22 cellular contexts compared by ENCODE assay signal in the genomic region with DNA sequence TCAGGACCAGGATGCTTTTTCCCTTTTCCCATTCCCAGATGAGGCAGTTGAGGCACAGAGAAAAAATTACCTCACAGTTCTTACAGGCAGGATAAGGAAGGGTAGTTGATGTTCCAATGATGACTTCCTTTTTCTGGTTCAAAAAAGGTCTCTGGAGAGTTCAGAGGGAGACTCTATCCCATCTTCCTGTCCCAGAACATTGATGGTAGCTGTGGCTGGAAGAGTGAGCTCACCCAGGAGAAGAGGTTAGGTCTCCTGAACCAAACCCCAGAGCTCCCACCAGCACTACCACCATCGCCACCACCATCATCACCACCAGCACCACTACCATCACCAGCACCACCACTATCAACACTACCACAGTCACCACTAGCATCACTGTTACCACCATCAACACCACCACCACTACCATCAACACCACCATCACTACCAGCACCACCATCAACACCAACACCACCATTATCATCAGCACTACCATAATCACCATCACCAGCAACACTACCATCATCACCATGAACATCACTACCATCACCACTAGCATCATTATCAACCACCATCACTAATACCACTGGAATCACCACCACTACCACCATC.
DNase-seq lines count a peak whose midpoint lies in the region; ATAC-seq, FAIRE-seq and TF ChIP-seq lines count a peak whose summit lies in the region.
"Had no signal": no experiment of that assay in that cellular context is flagged by ENCODE, and none has a peak within 500 bp of the region (broad histone marks: within the 10 kb centered on the region; RNA-seq: fewer than 3 reads in every experiment).

No MANE protein-coding gene starts in this region.

- H2AFZ ChIP-seq in osteoblast (ENCODE audit: low read length), result no peak overlapping the region
- H2AFZ ChIP-seq in neural progenitor cell (replicated peaks), result no peak overlapping the region
- H2AFZ ChIP-seq: GM23248 had no signal

- H3K4me1 Mint-ChIP-seq in activated T-cell treated with anti-CD3 and anti-CD28 coated beads, Interleukin-2, amount 50 U/mL, for 24 hours (ENCODE audit: low read depth), result peaks cover 20% of the 10 kb centered on the region
- H3K4me1 Mint-ChIP-seq in activated T-cell treated with anti-CD3 and anti-CD28 coated beads, Interleukin-2, amount 50 U/mL, for 72 hours (ENCODE audit: low read depth), result peaks cover 12% of the 10 kb centered on the region
- peaks cover 53% of the 10 kb centered on the region for H3K4me1 Mint-ChIP-seq in activated naive CD8-positive, alpha-beta T cell treated with anti-CD3 and anti-CD28 coated beads, Interleukin-2, amount 10 ng/mL, durations not matched to agents 7 days and 5 days
- H3K4me1 Mint-ChIP-seq in neural progenitor cell, result no peaks in the 10 kb centered on the region
- H3K4me1 Mint-ChIP-seq in stimulated activated naive CD8-positive, alpha-beta T cell treated with anti-CD3 and anti-CD28 coated beads, Interleukin-15, amount 100 ng/mL, for 72 hours, result peaks cover 27% of the 10 kb centered on the region

- TF ChIP-seq CTCF in osteoblast (IDR thresholded peaks at IDR 0.05; ENCODE audit: extremely low read depth, low read depth, low read length) (no peak), neural progenitor cell (IDR thresholded peaks at IDR 0.05) (no peak)

- POLR2A ChIA-PET in activated naive CD8-positive, alpha-beta T cell treated with anti-CD3 and anti-CD28 coated beads, Interleukin-2, amount 10 ng/mL, durations not matched to agents 7 days and 5 days (lab: Charles Lee), result interaction anchor here (1.4 to 7.7 kb wide), 6 partner anchors 39 to 107 kb away, joined by 5 to 154 read pairs (median 19); a partner anchor contains a TSS

- H3K9me3 Mint-ChIP-seq in activated T-cell treated with anti-CD3 and anti-CD28 coated beads, Interleukin-2, amount 50 U/mL, for 24 hours, result no peaks in the 10 kb centered on the region
- H3K9me3 Mint-ChIP-seq in activated T-cell treated with anti-CD3 and anti-CD28 coated beads, Interleukin-2, amount 50 U/mL, for 72 hours, result no peaks in the 10 kb centered on the region
- no peaks in the 10 kb centered on the region for H3K9me3 Mint-ChIP-seq in activated naive CD8-positive, alpha-beta T cell treated with anti-CD3 and anti-CD28 coated beads, Interleukin-2, amount 10 ng/mL, durations not matched to agents 7 days and 5 days
- no peaks in the 10 kb centered on the region for H3K9me3 Mint-ChIP-seq in neural progenitor cell
- H3K9me3 Mint-ChIP-seq in stimulated activated naive CD8-positive, alpha-beta T cell treated with anti-CD3 and anti-CD28 coated beads, Interleukin-15, amount 100 ng/mL, for 72 hours, result no peaks in the 10 kb centered on the region
- H3K9me3 Mint-ChIP-seq: CD4-positive, alpha-beta T cell had no signal

- H3K27ac Mint-ChIP-seq in activated T-cell treated with anti-CD3 and anti-CD28 coated beads, Interleukin-2, amount 50 U/mL, for 24 hours, result peak overlapping the region; percentile 96
- no peak overlapping the region for H3K27ac Mint-ChIP-seq in activated T-cell treated with anti-CD3 and anti-CD28 coated beads, Interleukin-2, amount 50 U/mL, for 72 hours
- H3K27ac Mint-ChIP-seq in activated naive CD8-positive, alpha-beta T cell treated with anti-CD3 and anti-CD28 coated beads, Interleukin-2, amount 10 ng/mL, durations not matched to agents 7 days and 5 days, result no peak overlapping the region
- H3K27ac Mint-ChIP-seq in neural progenitor cell, result no peak overlapping the region
- H3K27ac Mint-ChIP-seq in stimulated activated naive CD8-positive, alpha-beta T cell treated with anti-CD3 and anti-CD28 coated beads, Interleukin-15, amount 100 ng/mL, for 72 hours, result peak overlapping the region in 1 of 2 donors; percentile 84
- H3K27ac Mint-ChIP-seq: B cell had no signal

- H3K4me3 ChIP-seq in osteoblast (ENCODE audit: insufficient read depth, low read length) (no peak overlapping the region), neural progenitor cell (no peak overlapping the region)
- H3K4me3 ChIP-seq: GM23248 had no signal

- H3K79me2 ChIP-seq in osteoblast (ENCODE audit: insufficient read depth, low read length) (no peaks in the 10 kb centered on the region), neural progenitor cell (ENCODE audit: low read depth) (no peaks in the 10 kb centered on the region)

- H3K36me3 ChIP-seq in osteoblast (ENCODE audit: insufficient read depth, low read length) (no peaks in the 10 kb centered on the region), neural progenitor cell (no peaks in the 10 kb centered on the region)

- no peak overlapping the region for H3K9ac ChIP-seq in neural progenitor cell
- H3K9ac ChIP-seq: GM23248, SK-N-SH had no signal

- H3K36me3 Mint-ChIP-seq in activated T-cell treated with anti-CD3 and anti-CD28 coated beads, Interleukin-2, amount 50 U/mL, for 24 hours (ENCODE audit: low read depth), result peaks cover 2% of the 10 kb centered on the region
- peaks cover 2 to 7% of the 10 kb centered on the region in 2 donors for H3K36me3 Mint-ChIP-seq in activated T-cell treated with anti-CD3 and anti-CD28 coated beads, Interleukin-2, amount 50 U/mL, for 72 hours (ENCODE audit: insufficient read depth in 2 of 2)
- no peaks in the 10 kb centered on the region for H3K36me3 Mint-ChIP-seq in activated naive CD8-positive, alpha-beta T cell treated with anti-CD3 and anti-CD28 coated beads, Interleukin-2, amount 10 ng/mL, durations not matched to agents 7 days and 5 days
- no peaks in the 10 kb centered on the region for H3K36me3 Mint-ChIP-seq in neural progenitor cell

- H3K27me3 Mint-ChIP-seq in activated T-cell treated with anti-CD3 and anti-CD28 coated beads, Interleukin-2, amount 50 U/mL, for 24 hours, result no peaks in the 10 kb centered on the region
- H3K27me3 Mint-ChIP-seq in activated T-cell treated with anti-CD3 and anti-CD28 coated beads, Interleukin-2, amount 50 U/mL, for 72 hours (ENCODE audit: low read depth), result peaks cover under 1% of the 10 kb centered on the region
- no peaks in the 10 kb centered on the region for H3K27me3 Mint-ChIP-seq in activated naive CD8-positive, alpha-beta T cell treated with anti-CD3 and anti-CD28 coated beads, Interleukin-2, amount 10 ng/mL, durations not matched to agents 7 days and 5 days
- H3K27me3 Mint-ChIP-seq in neural progenitor cell (ENCODE audit: insufficient read depth, low read depth), result peaks cover 7% of the 10 kb centered on the region
- H3K27me3 Mint-ChIP-seq in stimulated activated naive CD8-positive, alpha-beta T cell treated with anti-CD3 and anti-CD28 coated beads, Interleukin-15, amount 100 ng/mL, for 72 hours, result no peaks in the 10 kb centered on the region
- H3K27me3 Mint-ChIP-seq: CD4-positive, alpha-beta T cell had no signal

- no peak for DNase-seq in activated T-cell treated with anti-CD3 and anti-CD28 coated beads, Interleukin-2, amount 50 U/mL, for 24 hours
- DNase-seq in activated T-cell treated with anti-CD3 and anti-CD28 coated beads, Interleukin-2, amount 50 U/mL, for 72 hours, result no peak
- no peak for DNase-seq in GM12891 (ENCODE audit: insufficient read length, low spot score)
- no peak for DNase-seq in activated naive CD8-positive, alpha-beta T cell treated with anti-CD3 and anti-CD28 coated beads, Interleukin-2, amount 10 ng/mL, durations not matched to agents 7 days and 5 days
- peak; percentile 5 for DNase-seq in osteoblast (ENCODE audit: insufficient read length, low spot score, missing footprints)
- DNase-seq in neural progenitor cell (ENCODE audit: low spot score), result no peak
- no peak for DNase-seq in stimulated activated naive CD8-positive, alpha-beta T cell treated with anti-CD3 and anti-CD28 coated beads, Interleukin-15, amount 100 ng/mL, for 72 hours
- DNase-seq: 8988T; CD4-positive, alpha-beta T cell; DMS153; GF-D8; GM23248; MV-4-11; NCI-H1694 treated with DMSO at 0.1 percent for 48 hours; NCI-H510A treated with DMSO at 0.1 percent for 48 hours; NCI-H82; OCI-M1; SHP77; SK-N-SH had no signal

- H3K4me1 ChIP-seq in osteoblast (ENCODE audit: insufficient read depth, low read length), result no peaks in the 10 kb centered on the region
- no peaks in the 10 kb centered on the region for H3K4me1 ChIP-seq in neural progenitor cell

- FAIRE-seq in GM12891 (lab: Jason Lieb, UNC), result peak; percentile 95

- no peak overlapping the region for H3K4me3 Mint-ChIP-seq in activated T-cell treated with anti-CD3 and anti-CD28 coated beads, Interleukin-2, amount 50 U/mL, for 24 hours
- H3K4me3 Mint-ChIP-seq in activated T-cell treated with anti-CD3 and anti-CD28 coated beads, Interleukin-2, amount 50 U/mL, for 72 hours, result peak overlapping the region in 1 of 2 donors; percentile 58
- peak overlapping the region; percentile 34 for H3K4me3 Mint-ChIP-seq in activated naive CD8-positive, alpha-beta T cell treated with anti-CD3 and anti-CD28 coated beads, Interleukin-2, amount 10 ng/mL, durations not matched to agents 7 days and 5 days
- no peak overlapping the region for H3K4me3 Mint-ChIP-seq in neural progenitor cell
- H3K4me3 Mint-ChIP-seq in stimulated activated naive CD8-positive, alpha-beta T cell treated with anti-CD3 and anti-CD28 coated beads, Interleukin-15, amount 100 ng/mL, for 72 hours, result no peak overlapping the region
- H3K4me3 Mint-ChIP-seq: CD4-positive, alpha-beta T cell had no signal

- H3K4me2 ChIP-seq in osteoblast (ENCODE audit: insufficient read depth, low read length) (no peak overlapping the region), neural progenitor cell (no peak overlapping the region)
- H3K4me2 ChIP-seq: SK-N-SH had no signal

- no peak overlapping the region for H3K27ac ChIP-seq in osteoblast (ENCODE audit: low read depth, low read length)
- H3K27ac ChIP-seq in neural progenitor cell, result no peak overlapping the region
- H3K27ac ChIP-seq: GM23248 had no signal

- H3K9me3 ChIP-seq in osteoblast (ENCODE audit: low read depth, low read length), result no peaks in the 10 kb centered on the region
- no peaks in the 10 kb centered on the region for H3K9me3 ChIP-seq in neural progenitor cell (ENCODE audit: low read depth)
- H3K9me3 ChIP-seq: SK-N-SH had no signal

- H3F3A ChIP-seq in neural progenitor cell (ENCODE audit: low read depth), result peaks cover 4% of the 10 kb centered on the region

- no peaks in the 10 kb centered on the region for H4K20me1 ChIP-seq in osteoblast (ENCODE audit: insufficient read depth, low read length)
- no peaks in the 10 kb centered on the region for H4K20me1 ChIP-seq in neural progenitor cell (ENCODE audit: low read depth)

- TF ChIP-seq POLR2A in GM12891 (IDR thresholded peaks at IDR 0.05; ENCODE audit: low read depth, low read length), result no peak

- ATAC-seq in activated T-cell treated with anti-CD3 and anti-CD28 coated beads, Interleukin-2, amount 50 U/mL, for 72 hours (replicated peaks in 1 of 2), result no peak
- no peak for ATAC-seq in activated naive CD8-positive, alpha-beta T cell treated with anti-CD3 and anti-CD28 coated beads, Interleukin-2, amount 10 ng/mL, durations not matched to agents 7 days and 5 days (ENCODE audit: low read depth)
- ATAC-seq in stimulated activated naive CD8-positive, alpha-beta T cell treated with anti-CD3 and anti-CD28 coated beads, Interleukin-15, amount 100 ng/mL, for 72 hours, result no peak
- ATAC-seq in GM18873 (IDR thresholded peaks at IDR 0.05; ENCODE audit: low FRiP score, unreplicated experiment), result no peak
- ATAC-seq: HCT116 had no signal

- H3K27me3 ChIP-seq in osteoblast (ENCODE audit: insufficient read depth, low read length) (no peaks in the 10 kb centered on the region), neural progenitor cell (no peaks in the 10 kb centered on the region)

TF ChIP-seq in GM12891, 5 proteins besides CTCF, POLR2A, EP300 and RAD21 (continues in another document):
- TF ChIP-seq TAF1 (IDR thresholded peaks at IDR 0.05; ENCODE audit: low read depth, low read length) (no peak), SPI1 (IDR thresholded peaks at IDR 0.05; ENCODE audit: low read depth, low read length) (no peak)
